11 cellular contexts compared by ENCODE assay signal in the genomic region with DNA sequence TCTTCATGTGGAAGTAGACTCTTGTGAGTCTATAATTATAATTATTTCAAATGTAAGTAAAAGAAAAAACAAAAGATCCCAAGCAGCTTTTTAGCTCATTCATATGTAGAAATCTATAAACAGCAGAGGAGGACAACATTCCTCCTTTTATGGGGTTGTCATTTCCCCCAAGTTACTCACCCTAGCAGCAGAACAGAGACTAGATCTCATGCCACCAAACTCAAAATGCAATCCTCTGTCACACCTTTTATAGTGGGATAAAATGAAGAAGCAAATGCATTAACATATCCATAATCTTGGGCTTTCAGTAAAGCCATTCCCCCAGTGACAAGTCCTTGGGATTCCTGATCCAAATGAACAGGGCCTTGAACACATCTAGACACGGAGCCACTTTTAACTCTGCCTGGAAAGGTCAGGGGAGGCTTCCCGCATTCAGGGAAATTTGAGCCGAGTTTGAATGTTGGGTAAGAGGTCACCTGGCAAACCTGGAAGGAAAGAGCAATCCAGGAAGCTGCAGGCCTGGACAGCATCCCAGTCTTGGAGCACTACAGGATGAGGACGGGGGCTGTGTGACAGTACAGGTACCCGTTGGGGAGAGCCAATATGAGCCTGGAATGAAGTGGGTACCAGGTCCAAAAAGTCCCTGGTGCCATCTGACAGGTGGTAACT.
DNase-seq lines count a peak whose midpoint lies in the region; ATAC-seq and TF ChIP-seq lines count a peak whose summit lies in the region.
"Had no signal": no experiment of that assay in that cellular context is flagged by ENCODE, and none has a peak within 500 bp of the region (broad histone marks: within the 10 kb centered on the region; RNA-seq: fewer than 3 reads in every experiment).

No MANE protein-coding gene starts in this region.

- no peaks in the 10 kb centered on the region for H3K79me2 ChIP-seq in parathyroid adenoma

- peaks cover 9% of the 10 kb centered on the region for H3K4me1 ChIP-seq in parathyroid adenoma

- ATAC-seq in HG02884 (IDR thresholded peaks at IDR 0.05; ENCODE audit: unreplicated experiment) = no peak

- H2AFZ ChIP-seq in parathyroid adenoma = peak overlapping the region; percentile 6

- H3K27ac ChIP-seq in epithelial cell of prostate (peak overlapping the region; percentile 14), parathyroid adenoma (peak overlapping the region; percentile 3)

- no peaks in the 10 kb centered on the region for H3K36me3 ChIP-seq in parathyroid adenoma (ENCODE audit: control insufficient read depth, insufficient read depth, low read length)

- no peaks in the 10 kb centered on the region for H3K27me3 ChIP-seq in parathyroid adenoma (ENCODE audit: control insufficient read depth, insufficient read depth, low read length)

- H3K9ac ChIP-seq in parathyroid adenoma = no peak overlapping the region

- DNase-seq in HuH-7 (ENCODE audit: low spot score) (peak; percentile 44), NCI-H510A (lab: John Stamatoyannopoulos, UW) (peak; percentile 43), epithelial cell of prostate (ENCODE audit: low read depth, low spot score) (no peak), DMS114 treated with DMSO at 0.1 percent for 48 hours (lab: John Stamatoyannopoulos, UW; ENCODE audit: unreplicated experiment) (no peak)
- no peak for DNase-seq in activated CD4-positive, CD25-positive, alpha-beta regulatory T cell (lab: John Stamatoyannopoulos, UW)
- DNase-seq in activated CD8-positive, alpha-beta memory T cell treated with anti-CD3 and anti-CD28 coated beads, Interleukin-2, amount 50 U/mL, for 48 hours = no peak
- DNase-seq: CD8-positive, alpha-beta memory T cell; naive B cell; stimulated activated CD4-positive, alpha-beta T cell treated with anti-CD3 and anti-CD28 coated beads, Interleukin-12 subunit alpha, Interleukin-12 subunit beta, amount 100 ng/mL, for 4 hours had no signal

- H3K9me3 ChIP-seq in parathyroid adenoma (ENCODE audit: control insufficient read depth, low read length) = no peaks in the 10 kb centered on the region

- no peak overlapping the region for H3K4me3 ChIP-seq in parathyroid adenoma (ENCODE audit: low read depth, low read length)

- TF ChIP-seq CTCF in parathyroid adenoma (IDR thresholded peaks at IDR 0.05) = no peak

- no peak overlapping the region for H3K4me2 ChIP-seq in parathyroid adenoma (ENCODE audit: low read length)

Comparison
In these comparisons a context has a peak if more than half of its experiments do, and no peak if none do; other contexts are left out.
1. DNase-seq: peak in HuH-7 (single experiment) and NCI-H510A (single experiment); none in epithelial cell of prostate (single experiment), activated CD4-positive, CD25-positive, alpha-beta regulatory T cell (0 of 4), DMS114 treated with DMSO at 0.1 percent for 48 hours (single experiment) and activated CD8-positive, alpha-beta memory T cell treated with anti-CD3 and anti-CD28 coated beads, Interleukin-2, amount 50 U/mL, for 48 hours (single experiment).